ENCODE assay signal across 8 cellular contexts in genomic region chr3:18445421-18446066, GRCh38. TPM values are rescaled to one million over a fixed set of nuclear protein-coding genes. Genes with fewer than 3 reads are reported as not detected.
DNase-seq lines count a peak whose midpoint lies in the region; ATAC-seq and TF ChIP-seq lines count a peak whose summit lies in the region.

No MANE protein-coding gene starts in this region.

- H3K9me3 ChIP-seq in stomach: peaks cover 0 to 14% (median 6%) of the 10 kb centered on the region in 4 donors

- peaks cover 0 to 23% (median 18%) of the 10 kb centered on the region in 3 donors for H3K27me3 ChIP-seq in stomach

- no peak for TF ChIP-seq POLR2A in stomach (IDR thresholded peaks at IDR 0.05)

- H3K27ac ChIP-seq in stomach: peak overlapping the region; percentile 45 to 85 (median 80)

- peaks cover 3% of the 10 kb centered on the region for H3K9me3 Mint-ChIP-seq in natural killer cell treated with Interleukin-12 subunit alpha and Interleukin-12 subunit beta and Interleukin-15 and Interleukin-18, amount 100 ng/mL, for 72 hours

- DNase-seq in DMS 273 (lab: John Stamatoyannopoulos, UW; ENCODE audit: unreplicated experiment) (peak; percentile 33), DMS 273 treated with DMSO at 0.1 percent for 48 hours (lab: John Stamatoyannopoulos, UW) (no peak), stomach (peak; percentile 25), DMS114 treated with DMSO at 0.1 percent for 48 hours (lab: John Stamatoyannopoulos, UW; ENCODE audit: unreplicated experiment) (no peak)
- DNase-seq in activated CD4-positive, alpha-beta T cell treated with anti-CD3 and anti-CD28 coated beads for 48 hours: peak; percentile 84
- peak; percentile 81 for DNase-seq in effector CD8-positive, alpha-beta T cell (lab: John Stamatoyannopoulos, UW)
- DNase-seq in natural killer cell treated with Interleukin-12 subunit alpha and Interleukin-12 subunit beta and Interleukin-15 and Interleukin-18, amount 100 ng/mL, for 72 hours (ENCODE audit: low spot score): peak; percentile 68

- H3K4me3 Mint-ChIP-seq in natural killer cell treated with Interleukin-12 subunit alpha and Interleukin-12 subunit beta and Interleukin-15 and Interleukin-18, amount 100 ng/mL, for 72 hours: peak overlapping the region; percentile 99

- no peak for TF ChIP-seq CTCF in stomach (IDR thresholded peaks at IDR 0.05)

- H3K27ac Mint-ChIP-seq in natural killer cell treated with Interleukin-12 subunit alpha and Interleukin-12 subunit beta and Interleukin-15 and Interleukin-18, amount 100 ng/mL, for 72 hours: peak overlapping the region; percentile 92 to 94

- no peaks in the 10 kb centered on the region for H3K27me3 Mint-ChIP-seq in natural killer cell treated with Interleukin-12 subunit alpha and Interleukin-12 subunit beta and Interleukin-15 and Interleukin-18, amount 100 ng/mL, for 72 hours

- peak overlapping the region; percentile 62 to 73 (median 70) for H3K4me3 ChIP-seq in stomach

- peaks cover 11 to 31% (median 27%) of the 10 kb centered on the region in 4 donors for H3K4me1 ChIP-seq in stomach

- peaks cover 24 to 50% of the 10 kb centered on the region in 2 donors for H3K4me1 Mint-ChIP-seq in natural killer cell treated with Interleukin-12 subunit alpha and Interleukin-12 subunit beta and Interleukin-15 and Interleukin-18, amount 100 ng/mL, for 72 hours (ENCODE audit: low read depth in 2 of 2)

- peak; percentile 16 for ATAC-seq in HG03520 (IDR thresholded peaks at IDR 0.05; ENCODE audit: unreplicated experiment)
- peak; percentile 71 to 73 for ATAC-seq in natural killer cell treated with Interleukin-12 subunit alpha and Interleukin-12 subunit beta and Interleukin-15 and Interleukin-18, amount 100 ng/mL, for 72 hours

- TF ChIP-seq EP300 in stomach (IDR thresholded peaks at IDR 0.05): no peak

- H3K36me3 ChIP-seq in stomach: no peaks in the 10 kb centered on the region

- intact Hi-C loops in stomach (cut with DNase I; ENCODE audit: low total_unique reads): no loop called here

- H3K36me3 Mint-ChIP-seq in natural killer cell treated with Interleukin-12 subunit alpha and Interleukin-12 subunit beta and Interleukin-15 and Interleukin-18, amount 100 ng/mL, for 72 hours: peaks cover 41% of the 10 kb centered on the region

- 2 to 6% (median 3%) methylated on average over 15 to 30 of the region's 30 CpGs for WGBS in stomach, 5 donors

RNA-seq across cellular contexts. Expression of gene SATB1, which starts 20.4 kb away (rescaled TPM):
- 100 to 1,000 TPM; 401 to 512 TPM for total RNA-seq in natural killer cell treated with Interleukin-12 subunit alpha and Interleukin-12 subunit beta and Interleukin-15 and Interleukin-18, amount 100 ng/mL, for 72 hours
- total RNA-seq in stomach: 100 to 1,000 TPM in 2 of 5 donors, 10 to 100 TPM in 3; 53.9 to 168 (median 67.2) TPM
- 10 to 100 TPM in 1 of 3 donors, 1 to 10 TPM in 2; 7.7 to 18.8 (median 10.0) TPM for polyA plus RNA-seq in stomach

Comparison
In these comparisons a context has a peak if more than half of its experiments do, and no peak if none do; other contexts are left out.
1. DNase-seq: peak in DMS 273 (single experiment), activated CD4-positive, alpha-beta T cell treated with anti-CD3 and anti-CD28 coated beads for 48 hours (single experiment), effector CD8-positive, alpha-beta T cell (single experiment), natural killer cell treated with Interleukin-12 subunit alpha and Interleukin-12 subunit beta and Interleukin-15 and Interleukin-18, amount 100 ng/mL, for 72 hours (single experiment) and stomach (single experiment); none in DMS 273 treated with DMSO at 0.1 percent for 48 hours (single experiment) and DMS114 treated with DMSO at 0.1 percent for 48 hours (single experiment).